In the genomic region with DNA sequence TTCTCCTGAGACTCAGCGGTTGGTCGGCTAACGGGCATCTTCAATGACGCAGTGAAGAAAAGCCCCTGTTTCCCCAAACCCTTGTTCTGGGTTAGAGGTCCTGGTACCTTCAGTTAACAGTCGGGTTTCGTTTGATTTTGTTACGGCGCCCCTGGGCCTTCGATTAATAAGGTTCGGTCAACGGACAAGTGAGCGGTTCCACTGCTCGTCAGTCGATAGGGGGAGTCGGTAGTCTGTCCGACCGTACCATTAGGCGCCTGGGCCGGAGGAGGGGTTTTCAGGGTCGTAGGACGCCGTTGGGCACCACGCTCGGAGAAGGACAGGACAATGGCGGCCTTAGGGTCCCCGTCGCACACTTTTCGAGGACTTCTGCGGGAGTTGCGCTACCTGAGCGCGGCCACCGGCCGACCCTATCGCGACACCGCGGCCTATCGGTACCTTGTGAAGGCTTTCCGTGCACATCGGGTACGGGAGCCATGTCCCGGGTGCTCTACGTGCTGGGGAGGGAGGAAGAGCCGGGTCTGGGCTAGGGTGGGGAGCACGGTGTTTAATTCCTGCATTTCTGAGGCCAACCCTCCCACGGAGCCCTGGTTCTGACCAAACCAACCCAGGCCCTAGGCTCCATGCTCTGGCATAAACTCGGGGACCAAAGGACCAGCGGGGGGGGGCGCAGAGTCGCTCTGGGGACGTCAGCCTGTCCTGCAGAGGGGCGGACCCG, we compare ENCODE assay signal across 1 cellular context.
TF ChIP-seq lines count a peak whose summit lies in the region.

A gene with protein sequence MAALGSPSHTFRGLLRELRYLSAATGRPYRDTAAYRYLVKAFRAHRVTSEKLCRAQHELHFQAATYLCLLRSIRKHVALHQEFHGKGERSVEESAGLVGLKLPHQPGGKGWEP (plus strand): TSS at position 280 of the 718 bp plus-strand sequence. CDS start 48 bp downstream, at position 328.

TF ChIP-seq in K562, 482 proteins besides CTCF, POLR2A, EP300 and RAD21 (continued from another document and continues in another):
- TF ChIP-seq, protein P1, sequence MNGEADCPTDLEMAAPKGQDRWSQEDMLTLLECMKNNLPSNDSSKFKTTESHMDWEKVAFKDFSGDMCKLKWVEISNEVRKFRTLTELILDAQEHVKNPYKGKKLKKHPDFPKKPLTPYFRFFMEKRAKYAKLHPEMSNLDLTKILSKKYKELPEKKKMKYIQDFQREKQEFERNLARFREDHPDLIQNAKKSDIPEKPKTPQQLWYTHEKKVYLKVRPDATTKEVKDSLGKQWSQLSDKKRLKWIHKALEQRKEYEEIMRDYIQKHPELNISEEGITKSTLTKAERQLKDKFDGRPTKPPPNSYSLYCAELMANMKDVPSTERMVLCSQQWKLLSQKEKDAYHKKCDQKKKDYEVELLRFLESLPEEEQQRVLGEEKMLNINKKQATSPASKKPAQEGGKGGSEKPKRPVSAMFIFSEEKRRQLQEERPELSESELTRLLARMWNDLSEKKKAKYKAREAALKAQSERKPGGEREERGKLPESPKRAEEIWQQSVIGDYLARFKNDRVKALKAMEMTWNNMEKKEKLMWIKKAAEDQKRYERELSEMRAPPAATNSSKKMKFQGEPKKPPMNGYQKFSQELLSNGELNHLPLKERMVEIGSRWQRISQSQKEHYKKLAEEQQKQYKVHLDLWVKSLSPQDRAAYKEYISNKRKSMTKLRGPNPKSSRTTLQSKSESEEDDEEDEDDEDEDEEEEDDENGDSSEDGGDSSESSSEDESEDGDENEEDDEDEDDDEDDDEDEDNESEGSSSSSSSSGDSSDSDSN (IDR thresholded peaks at IDR 0.05; ENCODE audit: borderline replicate concordance in 1 of 2, low read depth in 2 of 2, low read length in 2 of 2) = peak in 1 of 2 experiments; percentile 43; a peak in 2 of 4 replicates
- TF ChIP-seq TRIM28 (IDR thresholded peaks at IDR 0.05) = no peak; the same call in 1 of the 2 replicates
- TF ChIP-seq, protein P2, sequence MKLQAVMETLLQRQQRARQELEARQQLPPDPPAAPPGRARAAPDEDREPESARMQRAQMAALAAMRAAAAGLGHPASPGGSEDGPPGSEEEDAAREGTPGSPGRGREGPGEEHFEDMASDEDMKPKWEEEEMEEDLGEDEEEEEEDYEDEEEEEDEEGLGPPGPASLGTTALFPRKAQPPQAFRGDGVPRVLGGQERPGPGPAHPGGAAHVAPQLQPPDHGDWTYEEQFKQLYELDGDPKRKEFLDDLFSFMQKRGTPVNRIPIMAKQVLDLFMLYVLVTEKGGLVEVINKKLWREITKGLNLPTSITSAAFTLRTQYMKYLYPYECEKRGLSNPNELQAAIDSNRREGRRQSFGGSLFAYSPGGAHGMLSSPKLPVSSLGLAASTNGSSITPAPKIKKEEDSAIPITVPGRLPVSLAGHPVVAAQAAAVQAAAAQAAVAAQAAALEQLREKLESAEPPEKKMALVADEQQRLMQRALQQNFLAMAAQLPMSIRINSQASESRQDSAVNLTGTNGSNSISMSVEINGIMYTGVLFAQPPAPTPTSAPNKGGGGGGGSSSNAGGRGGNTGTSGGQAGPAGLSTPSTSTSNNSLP (IDR thresholded peaks at IDR 0.05; ENCODE audit: borderline replicate concordance, low read depth, low read length) = peak; percentile 57; the same call in 1 of the 2 replicates
- TF ChIP-seq, protein P3, sequence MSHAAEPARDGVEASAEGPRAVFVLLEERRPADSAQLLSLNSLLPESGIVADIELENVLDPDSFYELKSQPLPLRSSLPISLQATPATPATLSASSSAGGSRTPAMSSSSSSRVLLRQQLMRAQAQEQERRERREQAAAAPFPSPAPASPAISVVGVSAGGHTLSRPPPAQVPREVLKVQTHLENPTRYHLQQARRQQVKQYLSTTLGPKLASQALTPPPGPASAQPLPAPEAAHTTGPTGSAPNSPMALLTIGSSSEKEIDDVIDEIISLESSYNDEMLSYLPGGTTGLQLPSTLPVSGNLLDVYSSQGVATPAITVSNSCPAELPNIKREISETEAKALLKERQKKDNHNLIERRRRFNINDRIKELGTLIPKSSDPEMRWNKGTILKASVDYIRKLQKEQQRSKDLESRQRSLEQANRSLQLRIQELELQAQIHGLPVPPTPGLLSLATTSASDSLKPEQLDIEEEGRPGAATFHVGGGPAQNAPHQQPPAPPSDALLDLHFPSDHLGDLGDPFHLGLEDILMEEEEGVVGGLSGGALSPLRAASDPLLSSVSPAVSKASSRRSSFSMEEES (CRISPR knock-in tag; IDR thresholded peaks at IDR 0.05) = no peak
- TF ChIP-seq OTX1 (CRISPR knock-in tag; IDR thresholded peaks at IDR 0.05) = peak; percentile 88
- TF ChIP-seq ZNF311 (CRISPR knock-in tag; IDR thresholded peaks at IDR 0.05) = no peak
- TF ChIP-seq ZNF347 (CRISPR knock-in tag; IDR thresholded peaks at IDR 0.05; ENCODE audit: low read depth) = no peak
- TF ChIP-seq MYBL2 (IDR thresholded peaks at IDR 0.05; ENCODE audit: low read depth) = peak; percentile 79
- TF ChIP-seq MYBL2 (CRISPR knock-in tag; IDR thresholded peaks at IDR 0.05; ENCODE audit: borderline replicate concordance) = no peak
- peak; percentile 96; the same call in 1 of the 2 replicates for TF ChIP-seq FOXP1 (CRISPR knock-in tag; IDR thresholded peaks at IDR 0.05)
- TF ChIP-seq, protein P4, sequence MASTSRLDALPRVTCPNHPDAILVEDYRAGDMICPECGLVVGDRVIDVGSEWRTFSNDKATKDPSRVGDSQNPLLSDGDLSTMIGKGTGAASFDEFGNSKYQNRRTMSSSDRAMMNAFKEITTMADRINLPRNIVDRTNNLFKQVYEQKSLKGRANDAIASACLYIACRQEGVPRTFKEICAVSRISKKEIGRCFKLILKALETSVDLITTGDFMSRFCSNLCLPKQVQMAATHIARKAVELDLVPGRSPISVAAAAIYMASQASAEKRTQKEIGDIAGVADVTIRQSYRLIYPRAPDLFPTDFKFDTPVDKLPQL (IDR thresholded peaks at IDR 0.05; ENCODE audit: extremely low read depth, insufficient read length) = peak; percentile 47
- peak; percentile 73 for TF ChIP-seq HCFC1 (IDR thresholded peaks at IDR 0.05; ENCODE audit: low read depth, low read length)
- no peak for TF ChIP-seq ZNF140 (CRISPR knock-in tag; IDR thresholded peaks at IDR 0.05)
- TF ChIP-seq ZNF780A (CRISPR knock-in tag; IDR thresholded peaks at IDR 0.05) = no peak; the same call in 1 of the 2 replicates
- TF ChIP-seq NR1H2 (CRISPR knock-in tag; IDR thresholded peaks at IDR 0.05) = peak; percentile 91; the same call in 1 of the 2 replicates
- TF ChIP-seq, protein P5, sequence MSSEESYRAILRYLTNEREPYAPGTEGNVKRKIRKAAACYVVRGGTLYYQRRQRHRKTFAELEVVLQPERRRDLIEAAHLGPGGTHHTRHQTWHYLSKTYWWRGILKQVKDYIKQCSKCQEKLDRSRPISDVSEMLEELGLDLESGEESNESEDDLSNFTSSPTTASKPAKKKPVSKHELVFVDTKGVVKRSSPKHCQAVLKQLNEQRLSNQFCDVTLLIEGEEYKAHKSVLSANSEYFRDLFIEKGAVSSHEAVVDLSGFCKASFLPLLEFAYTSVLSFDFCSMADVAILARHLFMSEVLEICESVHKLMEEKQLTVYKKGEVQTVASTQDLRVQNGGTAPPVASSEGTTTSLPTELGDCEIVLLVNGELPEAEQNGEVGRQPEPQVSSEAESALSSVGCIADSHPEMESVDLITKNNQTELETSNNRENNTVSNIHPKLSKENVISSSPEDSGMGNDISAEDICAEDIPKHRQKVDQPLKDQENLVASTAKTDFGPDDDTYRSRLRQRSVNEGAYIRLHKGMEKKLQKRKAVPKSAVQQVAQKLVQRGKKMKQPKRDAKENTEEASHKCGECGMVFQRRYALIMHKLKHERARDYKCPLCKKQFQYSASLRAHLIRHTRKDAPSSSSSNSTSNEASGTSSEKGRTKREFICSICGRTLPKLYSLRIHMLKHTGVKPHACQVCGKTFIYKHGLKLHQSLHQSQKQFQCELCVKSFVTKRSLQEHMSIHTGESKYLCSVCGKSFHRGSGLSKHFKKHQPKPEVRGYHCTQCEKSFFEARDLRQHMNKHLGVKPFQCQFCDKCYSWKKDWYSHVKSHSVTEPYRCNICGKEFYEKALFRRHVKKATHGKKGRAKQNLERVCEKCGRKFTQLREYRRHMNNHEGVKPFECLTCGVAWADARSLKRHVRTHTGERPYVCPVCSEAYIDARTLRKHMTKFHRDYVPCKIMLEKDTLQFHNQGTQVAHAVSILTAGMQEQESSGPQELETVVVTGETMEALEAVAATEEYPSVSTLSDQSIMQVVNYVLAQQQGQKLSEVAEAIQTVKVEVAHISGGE (CRISPR knock-in tag; IDR thresholded peaks at IDR 0.05) = no peak; a peak in 1 of 6 replicates
- peak; percentile 94; the same call in 1 of the 2 replicates for TF ChIP-seq ZC3H4 (CRISPR knock-in tag; IDR thresholded peaks at IDR 0.05; ENCODE audit: borderline replicate concordance)
- peak; percentile 65; the same call in 1 of the 2 replicates for TF ChIP-seq NCOA1 (IDR thresholded peaks at IDR 0.05; ENCODE audit: low read depth)
- TF ChIP-seq, protein P6, sequence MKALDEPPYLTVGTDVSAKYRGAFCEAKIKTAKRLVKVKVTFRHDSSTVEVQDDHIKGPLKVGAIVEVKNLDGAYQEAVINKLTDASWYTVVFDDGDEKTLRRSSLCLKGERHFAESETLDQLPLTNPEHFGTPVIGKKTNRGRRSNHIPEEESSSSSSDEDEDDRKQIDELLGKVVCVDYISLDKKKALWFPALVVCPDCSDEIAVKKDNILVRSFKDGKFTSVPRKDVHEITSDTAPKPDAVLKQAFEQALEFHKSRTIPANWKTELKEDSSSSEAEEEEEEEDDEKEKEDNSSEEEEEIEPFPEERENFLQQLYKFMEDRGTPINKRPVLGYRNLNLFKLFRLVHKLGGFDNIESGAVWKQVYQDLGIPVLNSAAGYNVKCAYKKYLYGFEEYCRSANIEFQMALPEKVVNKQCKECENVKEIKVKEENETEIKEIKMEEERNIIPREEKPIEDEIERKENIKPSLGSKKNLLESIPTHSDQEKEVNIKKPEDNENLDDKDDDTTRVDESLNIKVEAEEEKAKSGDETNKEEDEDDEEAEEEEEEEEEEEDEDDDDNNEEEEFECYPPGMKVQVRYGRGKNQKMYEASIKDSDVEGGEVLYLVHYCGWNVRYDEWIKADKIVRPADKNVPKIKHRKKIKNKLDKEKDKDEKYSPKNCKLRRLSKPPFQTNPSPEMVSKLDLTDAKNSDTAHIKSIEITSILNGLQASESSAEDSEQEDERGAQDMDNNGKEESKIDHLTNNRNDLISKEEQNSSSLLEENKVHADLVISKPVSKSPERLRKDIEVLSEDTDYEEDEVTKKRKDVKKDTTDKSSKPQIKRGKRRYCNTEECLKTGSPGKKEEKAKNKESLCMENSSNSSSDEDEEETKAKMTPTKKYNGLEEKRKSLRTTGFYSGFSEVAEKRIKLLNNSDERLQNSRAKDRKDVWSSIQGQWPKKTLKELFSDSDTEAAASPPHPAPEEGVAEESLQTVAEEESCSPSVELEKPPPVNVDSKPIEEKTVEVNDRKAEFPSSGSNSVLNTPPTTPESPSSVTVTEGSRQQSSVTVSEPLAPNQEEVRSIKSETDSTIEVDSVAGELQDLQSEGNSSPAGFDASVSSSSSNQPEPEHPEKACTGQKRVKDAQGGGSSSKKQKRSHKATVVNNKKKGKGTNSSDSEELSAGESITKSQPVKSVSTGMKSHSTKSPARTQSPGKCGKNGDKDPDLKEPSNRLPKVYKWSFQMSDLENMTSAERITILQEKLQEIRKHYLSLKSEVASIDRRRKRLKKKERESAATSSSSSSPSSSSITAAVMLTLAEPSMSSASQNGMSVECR (CRISPR knock-in tag; IDR thresholded peaks at IDR 0.05) = peak; percentile 90
- TF ChIP-seq, protein P7, sequence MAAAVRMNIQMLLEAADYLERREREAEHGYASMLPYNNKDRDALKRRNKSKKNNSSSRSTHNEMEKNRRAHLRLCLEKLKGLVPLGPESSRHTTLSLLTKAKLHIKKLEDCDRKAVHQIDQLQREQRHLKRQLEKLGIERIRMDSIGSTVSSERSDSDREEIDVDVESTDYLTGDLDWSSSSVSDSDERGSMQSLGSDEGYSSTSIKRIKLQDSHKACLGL (CRISPR knock-in tag; IDR thresholded peaks at IDR 0.05; ENCODE audit: borderline replicate concordance, poor library complexity, severe bottlenecking) = no peak
- no peak for TF ChIP-seq ZFP36 (IDR thresholded peaks at IDR 0.05; ENCODE audit: low read depth, low read length, partially characterized antibody)
- TF ChIP-seq HDAC8 (tag; IDR thresholded peaks at IDR 0.05) = peak; percentile 88; the same call in 1 of the 2 replicates
- TF ChIP-seq TGIF2 (CRISPR knock-in tag; IDR thresholded peaks at IDR 0.05) = no peak; the same call in 1 of the 2 replicates
- no peak; the same call in 1 of the 2 replicates for TF ChIP-seq MEF2A (IDR thresholded peaks at IDR 0.05; ENCODE audit: control insufficient read depth, low read depth, low read length)
- peak; percentile 97 for TF ChIP-seq EP400 (IDR thresholded peaks at IDR 0.05)
- peak; percentile 23; the same call in 1 of the 2 replicates for TF ChIP-seq SLC30A9 (CRISPR knock-in tag; IDR thresholded peaks at IDR 0.05)
- TF ChIP-seq, protein P8, sequence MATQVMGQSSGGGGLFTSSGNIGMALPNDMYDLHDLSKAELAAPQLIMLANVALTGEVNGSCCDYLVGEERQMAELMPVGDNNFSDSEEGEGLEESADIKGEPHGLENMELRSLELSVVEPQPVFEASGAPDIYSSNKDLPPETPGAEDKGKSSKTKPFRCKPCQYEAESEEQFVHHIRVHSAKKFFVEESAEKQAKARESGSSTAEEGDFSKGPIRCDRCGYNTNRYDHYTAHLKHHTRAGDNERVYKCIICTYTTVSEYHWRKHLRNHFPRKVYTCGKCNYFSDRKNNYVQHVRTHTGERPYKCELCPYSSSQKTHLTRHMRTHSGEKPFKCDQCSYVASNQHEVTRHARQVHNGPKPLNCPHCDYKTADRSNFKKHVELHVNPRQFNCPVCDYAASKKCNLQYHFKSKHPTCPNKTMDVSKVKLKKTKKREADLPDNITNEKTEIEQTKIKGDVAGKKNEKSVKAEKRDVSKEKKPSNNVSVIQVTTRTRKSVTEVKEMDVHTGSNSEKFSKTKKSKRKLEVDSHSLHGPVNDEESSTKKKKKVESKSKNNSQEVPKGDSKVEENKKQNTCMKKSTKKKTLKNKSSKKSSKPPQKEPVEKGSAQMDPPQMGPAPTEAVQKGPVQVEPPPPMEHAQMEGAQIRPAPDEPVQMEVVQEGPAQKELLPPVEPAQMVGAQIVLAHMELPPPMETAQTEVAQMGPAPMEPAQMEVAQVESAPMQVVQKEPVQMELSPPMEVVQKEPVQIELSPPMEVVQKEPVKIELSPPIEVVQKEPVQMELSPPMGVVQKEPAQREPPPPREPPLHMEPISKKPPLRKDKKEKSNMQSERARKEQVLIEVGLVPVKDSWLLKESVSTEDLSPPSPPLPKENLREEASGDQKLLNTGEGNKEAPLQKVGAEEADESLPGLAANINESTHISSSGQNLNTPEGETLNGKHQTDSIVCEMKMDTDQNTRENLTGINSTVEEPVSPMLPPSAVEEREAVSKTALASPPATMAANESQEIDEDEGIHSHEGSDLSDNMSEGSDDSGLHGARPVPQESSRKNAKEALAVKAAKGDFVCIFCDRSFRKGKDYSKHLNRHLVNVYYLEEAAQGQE (CRISPR knock-in tag; IDR thresholded peaks at IDR 0.05; ENCODE audit: low read depth) = peak; percentile 77
- TF ChIP-seq, protein P9, sequence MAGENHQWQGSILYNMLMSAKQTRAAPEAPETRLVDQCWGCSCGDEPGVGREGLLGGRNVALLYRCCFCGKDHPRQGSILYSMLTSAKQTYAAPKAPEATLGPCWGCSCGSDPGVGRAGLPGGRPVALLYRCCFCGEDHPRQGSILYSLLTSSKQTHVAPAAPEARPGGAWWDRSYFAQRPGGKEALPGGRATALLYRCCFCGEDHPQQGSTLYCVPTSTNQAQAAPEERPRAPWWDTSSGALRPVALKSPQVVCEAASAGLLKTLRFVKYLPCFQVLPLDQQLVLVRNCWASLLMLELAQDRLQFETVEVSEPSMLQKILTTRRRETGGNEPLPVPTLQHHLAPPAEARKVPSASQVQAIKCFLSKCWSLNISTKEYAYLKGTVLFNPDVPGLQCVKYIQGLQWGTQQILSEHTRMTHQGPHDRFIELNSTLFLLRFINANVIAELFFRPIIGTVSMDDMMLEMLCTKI (IDR thresholded peaks at IDR 0.05; ENCODE audit: partially characterized antibody) = no peak
